Comparison of ENCODE assay signal across 21 cellular contexts in the genomic region with DNA sequence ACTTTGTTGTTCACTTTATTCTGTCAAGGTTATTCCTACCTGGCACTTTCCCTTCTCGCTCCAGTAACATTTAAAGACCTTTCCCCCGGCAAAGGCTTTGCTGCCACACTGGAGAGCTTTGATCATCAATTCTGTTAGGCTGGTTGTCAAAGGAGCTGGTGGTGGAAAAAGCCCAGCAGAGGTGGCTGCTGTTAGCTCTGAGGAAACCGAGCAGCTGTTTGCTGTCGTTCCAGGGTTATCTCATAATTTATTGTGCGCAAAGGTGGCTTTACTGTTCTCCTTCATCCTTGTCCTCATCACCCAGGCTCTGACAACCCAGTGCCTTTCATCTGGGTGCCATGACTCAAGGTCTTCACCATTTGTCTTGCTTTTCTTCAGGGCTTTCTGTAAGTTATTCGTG.
"Had no signal": no experiment of that assay in that cellular context is flagged by ENCODE, and none has a peak within 500 bp of the region (broad histone marks: within the 10 kb centered on the region; RNA-seq: fewer than 3 reads in every experiment).

No MANE protein-coding gene starts in this region.

- ATAC-seq: activated CD4-positive, CD25-positive, alpha-beta regulatory T cell treated with anti-CD3 and anti-CD28 coated beads, Interleukin-2, amount 50 U/mL, for 24 hours; activated T-cell treated with anti-CD3 and anti-CD28 coated beads, Interleukin-2, amount 50 U/mL, for 4 hours; heart right ventricle; left ventricle myocardium superior; right cardiac atrium; stimulated activated memory B cell treated with anti-CD40 and anti-IgM and Interleukin-4, amounts not matched to agents 10 μg/mL and 1 μg/mL and 100 μg/mL, for 72 hours had no signal

- H3K27ac ChIP-seq: heart right ventricle, neutrophil, spleen had no signal

- H3K36me3 ChIP-seq: esophagus squamous epithelium, heart right ventricle, neutrophil, spleen had no signal

- H3K36me3 Mint-ChIP-seq: activated naive CD8-positive, alpha-beta T cell; mesothelial cell of epicardium; stimulated activated memory B cell treated with anti-CD40 and anti-IgM and Interleukin-4, amounts not matched to agents 10 μg/mL and 1 μg/mL and 100 μg/mL, for 72 hours had no signal

- H3K27ac Mint-ChIP-seq: activated naive CD8-positive, alpha-beta T cell; mesothelial cell of epicardium; progenitor cell of endocrine pancreas; stimulated activated memory B cell treated with anti-CD40 and anti-IgM and Interleukin-4, amounts not matched to agents 10 μg/mL and 1 μg/mL and 100 μg/mL, for 72 hours; T-helper 2 cell treated with Interferon-gamma antibody and Interleukin-4, amounts not matched to agents 5 μg/mL and 100 μg/mL, for 36 hours had no signal

- H3K27me3 ChIP-seq: esophagus squamous epithelium, heart right ventricle had no signal

- H3K4me3 Mint-ChIP-seq: activated naive CD8-positive, alpha-beta T cell; activated T-cell treated with anti-CD3 and anti-CD28 coated beads, Interleukin-2, amount 50 U/mL, for 4 hours; mesothelial cell of epicardium; stimulated activated memory B cell treated with anti-CD40 and anti-IgM and Interleukin-4, amounts not matched to agents 10 μg/mL and 1 μg/mL and 100 μg/mL, for 72 hours; T-helper 2 cell treated with Interferon-gamma antibody and Interleukin-4, amounts not matched to agents 5 μg/mL and 100 μg/mL, for 36 hours had no signal

- H3K4me3 ChIP-seq: esophagus squamous epithelium, heart right ventricle, spleen had no signal

- H3K9me3 ChIP-seq: esophagus squamous epithelium, heart right ventricle, neutrophil, spleen had no signal

- H3K4me1 ChIP-seq: spleen had no signal

- H3K9me3 Mint-ChIP-seq: activated T-cell treated with anti-CD3 and anti-CD28 coated beads, Interleukin-2, amount 50 U/mL, for 4 hours; mesothelial cell of epicardium; T-helper 2 cell treated with Interferon-gamma antibody and Interleukin-4, amounts not matched to agents 5 μg/mL and 100 μg/mL, for 36 hours had no signal

- DNase-seq: activated gamma-delta T cell; activated T-cell treated with anti-CD3 and anti-CD28 coated beads, Interleukin-2, amount 50 U/mL, for 4 hours; aorta; esophagus squamous epithelium; foreskin melanocyte; heart right ventricle; kidney; left ventricle myocardium superior; right cardiac atrium; spleen; stimulated activated CD4-positive, alpha-beta T cell treated with anti-CD3 and anti-CD28 coated beads, Interleukin-1b, Interleukin-23, amount 100 ng/mL, for 48 hours; substantia nigra; SW 1271; trophoblast cell had no signal
